2 cellular contexts compared by ENCODE assay signal in genomic region chr20:51487076-51487475, GRCh38.
TF ChIP-seq lines count a peak whose summit lies in the region.

No MANE protein-coding gene starts in this region.

TF ChIP-seq in IMR-90, 13 proteins besides CTCF, POLR2A, EP300 and RAD21:
- no peak for TF ChIP-seq RFX5 (IDR thresholded peaks at IDR 0.05; ENCODE audit: low read depth, low read length)
- TF ChIP-seq RCOR1 (IDR thresholded peaks at IDR 0.05; ENCODE audit: insufficient replicate concordance, low read length) = no peak
- TF ChIP-seq USF2 (IDR thresholded peaks at IDR 0.05; ENCODE audit: low read depth, low read length) = no peak
- no peak for TF ChIP-seq MXI1 (IDR thresholded peaks at IDR 0.05; ENCODE audit: borderline replicate concordance, low read depth, low read length)
- no peak for TF ChIP-seq BHLHE40 (IDR thresholded peaks at IDR 0.05; ENCODE audit: low read depth, low read length)
- TF ChIP-seq CEBPB (IDR thresholded peaks at IDR 0.05; ENCODE audit: low read depth, low read length) = no peak
- TF ChIP-seq ELK1 (IDR thresholded peaks at IDR 0.05; ENCODE audit: borderline replicate concordance, low read depth, low read length) = no peak
- TF ChIP-seq MAFK (IDR thresholded peaks at IDR 0.05; ENCODE audit: low read depth, low read length) = no peak
- no peak for TF ChIP-seq FOS (IDR thresholded peaks at IDR 0.05; ENCODE audit: low read depth, low read length)
- TF ChIP-seq NFE2L2 (IDR thresholded peaks at IDR 0.05; ENCODE audit: low read depth, low read length) = no peak
- no peak for TF ChIP-seq CHD1 (IDR thresholded peaks at IDR 0.05; ENCODE audit: low read depth, low read length)
- TF ChIP-seq SMC3 (IDR thresholded peaks at IDR 0.05; ENCODE audit: low read depth, low read length) = no peak

TF ChIP-seq in SK-N-SH, 30 proteins besides CTCF, POLR2A, EP300 and RAD21:
- TF ChIP-seq REST (IDR thresholded peaks at IDR 0.05; ENCODE audit: low read depth, low read length) (no peak), GATA2 (CRISPR knock-in tag; IDR thresholded peaks at IDR 0.05) (no peak), NRF1 (IDR thresholded peaks at IDR 0.05; ENCODE audit: low read depth, low read length) (no peak), FOXJ3 (CRISPR knock-in tag; IDR thresholded peaks at IDR 0.05) (no peak), FOSL2 (IDR thresholded peaks at IDR 0.05; ENCODE audit: borderline replicate concordance, low read depth) (no peak), CHD2 (IDR thresholded peaks at IDR 0.05; ENCODE audit: low read length, partially characterized antibody) (no peak), SMC3 (IDR thresholded peaks at IDR 0.05; ENCODE audit: low read depth, low read length) (no peak), FOXM1 (IDR thresholded peaks at IDR 0.05; ENCODE audit: low read depth) (no peak), TCF12 (IDR thresholded peaks at IDR 0.05) (no peak), NFIC (IDR thresholded peaks at IDR 0.05; ENCODE audit: borderline replicate concordance) (no peak), ELF1 (IDR thresholded peaks at IDR 0.05) (no peak), RXRA (IDR thresholded peaks at IDR 0.05; ENCODE audit: borderline replicate concordance, low read depth) (no peak), TAF1 (IDR thresholded peaks at IDR 0.05; ENCODE audit: borderline replicate concordance, low read depth, low read length) (no peak), JUND (IDR thresholded peaks at IDR 0.05) (no peak), EZH2phosphoT487 (IDR thresholded peaks at IDR 0.05; ENCODE audit: borderline replicate concordance, low read depth) (no peak), RFX5 (IDR thresholded peaks at IDR 0.05; ENCODE audit: low read length) (no peak), RCOR1 (IDR thresholded peaks at IDR 0.05; ENCODE audit: low read length) (no peak)
